ENCODE assay signal across 8 cellular contexts in the genomic region with DNA sequence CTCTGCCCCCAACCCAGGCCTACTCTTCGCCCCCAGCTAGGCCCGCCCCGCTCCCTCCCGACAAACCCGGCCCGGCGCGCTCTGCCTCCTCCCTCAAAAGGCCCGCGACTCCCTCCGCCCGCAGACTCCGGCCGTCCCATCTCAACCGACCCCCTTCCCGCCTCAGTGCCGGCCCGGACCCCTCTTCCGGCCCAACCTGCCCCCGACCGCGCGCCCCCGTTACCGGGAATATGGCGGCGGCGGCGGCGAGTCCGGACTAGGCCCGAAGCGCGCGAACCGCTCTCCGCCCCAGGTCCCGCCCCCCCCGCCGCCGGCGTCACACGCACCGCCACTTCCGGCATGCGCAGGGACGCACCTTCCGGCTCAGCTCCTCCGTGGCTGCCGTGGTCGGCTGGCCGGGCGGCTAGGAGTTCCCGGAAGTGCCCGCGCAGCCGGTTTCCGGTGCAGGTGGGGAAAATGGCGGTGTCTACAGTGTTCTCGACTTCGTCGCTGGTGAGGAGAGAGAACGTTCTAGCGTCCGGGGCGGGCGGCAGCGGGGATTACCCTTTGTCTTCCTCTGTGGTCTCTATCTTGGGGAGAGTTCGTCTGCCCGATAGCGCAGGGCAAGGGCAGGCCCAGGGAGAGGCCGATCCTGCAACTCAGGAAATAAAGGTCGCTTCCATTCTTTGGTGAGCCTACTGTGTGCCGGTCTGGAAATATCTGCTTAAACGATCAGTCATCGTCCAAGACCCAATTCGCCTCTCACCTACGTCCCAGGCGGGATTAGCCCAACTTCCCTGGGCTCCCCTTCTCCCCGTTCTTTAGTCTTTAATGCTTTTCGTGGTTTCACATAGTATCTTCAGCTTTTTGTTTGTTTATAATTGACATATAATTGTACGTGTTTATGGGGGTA. TPM values are rescaled to one million over a fixed set of nuclear protein-coding genes. Genes with fewer than 3 reads are reported as not detected.
DNase-seq lines count a peak whose midpoint lies in the region; TF ChIP-seq lines count a peak whose summit lies in the region.

A gene with protein sequence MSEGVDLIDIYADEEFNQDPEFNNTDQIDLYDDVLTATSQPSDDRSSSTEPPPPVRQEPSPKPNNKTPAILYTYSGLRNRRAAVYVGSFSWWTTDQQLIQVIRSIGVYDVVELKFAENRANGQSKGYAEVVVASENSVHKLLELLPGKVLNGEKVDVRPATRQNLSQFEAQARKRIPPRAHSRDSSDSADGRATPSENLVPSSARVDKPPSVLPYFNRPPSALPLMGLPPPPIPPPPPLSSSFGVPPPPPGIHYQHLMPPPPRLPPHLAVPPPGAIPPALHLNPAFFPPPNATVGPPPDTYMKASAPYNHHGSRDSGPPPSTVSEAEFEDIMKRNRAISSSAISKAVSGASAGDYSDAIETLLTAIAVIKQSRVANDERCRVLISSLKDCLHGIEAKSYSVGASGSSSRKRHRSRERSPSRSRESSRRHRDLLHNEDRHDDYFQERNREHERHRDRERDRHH (minus strand): TSS at position 285 of the 892 bp plus-strand sequence. CDS start 740 bp downstream, outside the sequence.
A gene (plus strand): TSS at position 434 of the 892 bp plus-strand sequence. CDS start 23 bp downstream, at position 457.

- peak within 1 kb of the TSS; percentile 64 for H2AFZ ChIP-seq in neuron (ENCODE audit: low read depth, low read length)

- CTCF ChIA-PET in HEK293T (lab: Yijun Ruan, JAX) = interaction anchor here (1.1 to 1.5 kb wide), 2 partner anchors 16 to 94 kb away, joined by 4 read pairs; no protein-coding TSS in a partner anchor

- DNase-seq in GM03348 (ENCODE audit: low spot score) (peak; percentile 98), HEK293T (ENCODE audit: extremely low spot score) (peak; percentile 95), NAMALWA (ENCODE audit: low spot score) (peak; percentile 97), SK-MEL-5 (ENCODE audit: low read depth, low spot score) (peak; percentile 92), foreskin melanocyte (peak; percentile 87), stromal cell of bone marrow (ENCODE audit: low read depth) (peak; percentile 89)
- peak; percentile 98 for DNase-seq in activated naive CD4-positive, alpha-beta T cell treated with Interleukin-2 at 50 U/mL for 16 hours

- H3K4me1 ChIP-seq in neuron (ENCODE audit: insufficient read depth, low read length) = peaks cover 20% of the 10 kb centered on the region

- H3K36me3 ChIP-seq in neuron (ENCODE audit: insufficient read depth, low read length) = peaks cover 52% of the 10 kb centered on the region

- H3K27me3 ChIP-seq in neuron (ENCODE audit: insufficient read depth, low read length) = no peaks in the 10 kb centered on the region

- H3K9me3 ChIP-seq in neuron (ENCODE audit: low read length) = peaks cover 1% of the 10 kb centered on the region

- H3K4me3 ChIP-seq in neuron (ENCODE audit: low read length) = peak within 1 kb of the TSS; percentile 96

- in situ Hi-C loops in SK-MEL-5 (cut with HindIII; ENCODE audit: low pct_unique_long_range_greater_than_20kb, low sequenced_read_pairs) = no loop called here

- POLR2A ChIA-PET in HEK293T (lab: Yijun Ruan, JAX) = interaction anchor here (0.7 to 3.0 kb wide), 18 partner anchors 9 to 1411 kb away, joined by 3 to 20 read pairs (median 4); a partner anchor contains a TSS

TF ChIP-seq in HEK293T, 16 proteins besides CTCF, POLR2A, EP300 and RAD21:
- peak; percentile 43; the same call in 1 of the 2 replicates for TF ChIP-seq L3MBTL2 (conservative IDR thresholded peaks at IDR 0.05)
- no peak for TF ChIP-seq LEF1 (IDR thresholded peaks at IDR 0.05; ENCODE audit: borderline replicate concordance)
- TF ChIP-seq FOXM1 (IDR thresholded peaks at IDR 0.05; ENCODE audit: borderline replicate concordance) = no peak
- peak; percentile 34; the same call in 1 of the 2 replicates for TF ChIP-seq NFRKB (IDR thresholded peaks at IDR 0.05)
- TF ChIP-seq ELF4 (IDR thresholded peaks at IDR 0.05) = peak; percentile 89
- TF ChIP-seq, protein P1, sequence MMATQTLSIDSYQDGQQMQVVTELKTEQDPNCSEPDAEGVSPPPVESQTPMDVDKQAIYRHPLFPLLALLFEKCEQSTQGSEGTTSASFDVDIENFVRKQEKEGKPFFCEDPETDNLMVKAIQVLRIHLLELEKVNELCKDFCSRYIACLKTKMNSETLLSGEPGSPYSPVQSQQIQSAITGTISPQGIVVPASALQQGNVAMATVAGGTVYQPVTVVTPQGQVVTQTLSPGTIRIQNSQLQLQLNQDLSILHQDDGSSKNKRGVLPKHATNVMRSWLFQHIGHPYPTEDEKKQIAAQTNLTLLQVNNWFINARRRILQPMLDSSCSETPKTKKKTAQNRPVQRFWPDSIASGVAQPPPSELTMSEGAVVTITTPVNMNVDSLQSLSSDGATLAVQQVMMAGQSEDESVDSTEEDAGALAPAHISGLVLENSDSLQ (IDR thresholded peaks at IDR 0.05) = peak; percentile 39; the same call in 1 of the 2 replicates
TF ChIP-seq in HEK293T: peak in this region for 4.

RNA-seq across cellular contexts. Expression of the first gene that starts in this region (rescaled TPM):
- 14.6 and 19.1 TPM in 2 replicates for total RNA-seq in SK-MEL-5 (2014; rRNA removed; shearing (Covaris generic))
- 52.0 and 59.1 TPM in 2 replicates for polyA plus RNA-seq in SK-MEL-5 (2015; cell fraction: cytosol; rRNA removed)
- polyA plus RNA-seq in SK-MEL-5 (2015; cell fraction: nucleus; rRNA removed) = 294 and 351 TPM in 2 replicates

RNA-seq across cellular contexts. Expression of the second gene that starts in this region (rescaled TPM):
- 43.5 and 45.4 TPM in 2 replicates for total RNA-seq in SK-MEL-5 (2014; rRNA removed; shearing (Covaris generic))
- polyA plus RNA-seq in SK-MEL-5 (2015; cell fraction: cytosol; rRNA removed) = 49.4 and 63.3 TPM in 2 replicates
- 20.9 and 41.8 TPM in 2 replicates for polyA plus RNA-seq in SK-MEL-5 (2015; cell fraction: nucleus; rRNA removed)

Comparison
In these comparisons a context has a peak if more than half of its experiments do, and no peak if none do; other contexts are left out.
1. Peak in every context shown above with its lines: DNase-seq and H3K4me3 ChIP-seq.